ENCODE assay signal across 11 cellular contexts in genomic region chr4:168409089-168409801, GRCh38.
DNase-seq lines count a peak whose midpoint lies in the region; ATAC-seq, FAIRE-seq and TF ChIP-seq lines count a peak whose summit lies in the region.
"Had no signal": no experiment of that assay in that cellular context is flagged by ENCODE, and none has a peak within 500 bp of the region (broad histone marks: within the 10 kb centered on the region; RNA-seq: fewer than 3 reads in every experiment).

No MANE protein-coding gene starts in this region.

- TF ChIP-seq POLR2A in stomach (IDR thresholded peaks at IDR 0.05) = no peak

- H3K27ac ChIP-seq in right cardiac atrium (ENCODE audit: low read length) (no peak overlapping the region), stomach (peak overlapping the region in 3 of 5 donors; percentile 33 to 60 (median 54))
- H3K27ac ChIP-seq: pancreas had no signal

- H3K27me3 ChIP-seq in bronchial epithelial cell (ENCODE audit: control insufficient read depth, insufficient read depth, low read length) = no peaks in the 10 kb centered on the region
- no peaks in the 10 kb centered on the region for H3K27me3 ChIP-seq in right cardiac atrium (ENCODE audit: control insufficient read depth, insufficient read depth)
- no peaks in the 10 kb centered on the region for H3K27me3 ChIP-seq in stomach
- H3K27me3 ChIP-seq: pancreas had no signal

- H3K4me3 ChIP-seq in bronchial epithelial cell (ENCODE audit: low read depth, low read length) (no peak overlapping the region), right cardiac atrium (ENCODE audit: low read length) (no peak overlapping the region), stomach (no peak overlapping the region)
- H3K4me3 ChIP-seq: GM23338, pancreas had no signal

- ATAC-seq in right cardiac atrium (peak; percentile 85), HG03457 (IDR thresholded peaks at IDR 0.05; ENCODE audit: unreplicated experiment) (no peak)
- ATAC-seq: GM23338 had no signal

- no peak for TF ChIP-seq EP300 in stomach (IDR thresholded peaks at IDR 0.05)

- no peaks in the 10 kb centered on the region for H3K9me3 ChIP-seq in right cardiac atrium (ENCODE audit: control insufficient read depth, low read length)
- no peaks in the 10 kb centered on the region for H3K9me3 ChIP-seq in stomach
- H3K9me3 ChIP-seq: pancreas had no signal

- DNase-seq in HT1080 (ENCODE audit: low read depth) (peak; percentile 57), bronchial epithelial cell (ENCODE audit: low read depth) (peak; percentile 27), right cardiac atrium (no peak), stomach (no peak), NCI-H446 treated with DMSO at 0.1 percent for 48 hours (lab: John Stamatoyannopoulos, UW) (no peak), HK-2 (ENCODE audit: unreplicated experiment) (no peak)
- DNase-seq: immature natural killer cell, NCI-H187 had no signal

- 48% methylated on average over 3 of the region's 3 CpGs for WGBS in right cardiac atrium
- 76 to 87% (median 76%) methylated on average over 3 of the region's 3 CpGs for WGBS in stomach, 5 donors

- H3K36me3 ChIP-seq in bronchial epithelial cell (ENCODE audit: control insufficient read depth, insufficient read depth, low read length) = no peaks in the 10 kb centered on the region
- H3K36me3 ChIP-seq in stomach = peaks cover 0 to 74% (median 50%) of the 10 kb centered on the region in 4 donors

- no peak for FAIRE-seq in bronchial epithelial cell (lab: Jason Lieb, UNC)
- FAIRE-seq: pancreas had no signal

- TF ChIP-seq CTCF in bronchial epithelial cell (IDR thresholded peaks at IDR 0.05; ENCODE audit: insufficient read depth, low read length, severe bottlenecking) (no peak), stomach (IDR thresholded peaks at IDR 0.05) (no peak)

- H3K4me1 ChIP-seq in right cardiac atrium (ENCODE audit: control insufficient read depth, insufficient read depth, low read length) (peaks cover 6% of the 10 kb centered on the region), stomach (peaks cover 0 to 17% (median 3%) of the 10 kb centered on the region in 4 donors)
- H3K4me1 ChIP-seq: pancreas had no signal

- intact Hi-C loops in right cardiac atrium (cut with DNase I) (no loop called here), stomach (cut with DNase I; ENCODE audit: low total_unique reads) (no loop called here)

Comparison
In these comparisons a context has a peak if more than half of its experiments do, and no peak if none do; other contexts are left out.
1. DNase-seq: peak in HT1080 (single experiment) and bronchial epithelial cell (single experiment); none in right cardiac atrium (0 of 3), stomach (single experiment), NCI-H446 treated with DMSO at 0.1 percent for 48 hours (single experiment) and HK-2 (single experiment).